ENCODE assay signal across 8 cellular contexts in the genomic region with DNA sequence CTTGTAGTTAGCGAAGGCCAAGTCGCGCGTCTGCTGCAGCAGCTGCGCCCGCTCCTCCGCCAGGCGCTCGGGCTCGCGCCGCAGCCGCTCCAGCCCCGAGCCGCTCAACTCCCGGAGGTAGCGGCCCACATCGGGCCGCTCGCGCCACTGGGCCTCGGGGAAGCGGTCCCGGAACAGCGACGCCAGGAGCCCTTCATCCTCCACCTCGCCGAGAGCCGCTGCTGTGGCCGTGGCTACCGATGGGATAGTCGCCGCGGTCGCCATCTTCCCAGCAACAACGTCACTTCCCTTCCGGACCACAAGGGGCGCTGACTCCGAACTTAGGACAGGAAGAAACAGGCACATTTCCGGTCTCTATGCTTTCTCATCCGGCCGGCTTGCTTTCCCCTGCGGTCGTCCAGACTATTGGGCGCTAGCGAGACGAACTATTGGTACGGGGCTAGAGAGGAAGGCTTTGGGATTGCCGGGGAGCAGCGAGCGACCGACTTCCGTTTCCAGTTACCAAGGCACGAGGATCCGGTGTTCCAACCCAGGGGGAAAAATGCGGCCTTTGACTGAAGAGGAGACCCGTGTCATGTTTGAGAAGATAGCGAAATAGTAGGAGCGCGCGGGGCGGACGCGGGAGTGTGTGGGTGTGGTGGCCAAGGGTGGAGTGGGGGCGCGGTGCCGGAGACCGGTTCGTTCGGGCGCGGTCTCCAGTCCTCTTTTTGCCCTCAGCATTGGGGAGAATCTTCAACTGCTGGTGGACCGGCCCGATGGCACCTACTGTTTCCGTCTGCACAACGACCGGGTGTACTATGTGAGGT. TPM values are rescaled to one million over a fixed set of nuclear protein-coding genes. Genes with fewer than 3 reads are reported as not detected.
A peak's percentile ranks its signal among the peaks of the same experiment; 100 is the strongest.
DNase-seq lines count a peak whose midpoint lies in the region; ATAC-seq and TF ChIP-seq lines count a peak whose summit lies in the region.

A gene with protein sequence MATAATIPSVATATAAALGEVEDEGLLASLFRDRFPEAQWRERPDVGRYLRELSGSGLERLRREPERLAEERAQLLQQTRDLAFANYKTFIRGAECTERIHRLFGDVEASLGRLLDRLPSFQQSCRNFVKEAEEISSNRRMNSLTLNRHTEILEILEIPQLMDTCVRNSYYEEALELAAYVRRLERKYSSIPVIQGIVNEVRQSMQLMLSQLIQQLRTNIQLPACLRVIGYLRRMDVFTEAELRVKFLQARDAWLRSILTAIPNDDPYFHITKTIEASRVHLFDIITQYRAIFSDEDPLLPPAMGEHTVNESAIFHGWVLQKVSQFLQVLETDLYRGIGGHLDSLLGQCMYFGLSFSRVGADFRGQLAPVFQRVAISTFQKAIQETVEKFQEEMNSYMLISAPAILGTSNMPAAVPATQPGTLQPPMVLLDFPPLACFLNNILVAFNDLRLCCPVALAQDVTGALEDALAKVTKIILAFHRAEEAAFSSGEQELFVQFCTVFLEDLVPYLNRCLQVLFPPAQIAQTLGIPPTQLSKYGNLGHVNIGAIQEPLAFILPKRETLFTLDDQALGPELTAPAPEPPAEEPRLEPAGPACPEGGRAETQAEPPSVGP (minus strand): TSS at position 276 of the 806 bp plus-strand sequence. CDS start 12 bp downstream, at position 264.
A gene (plus strand): TSS at position 484 of the 806 bp plus-strand sequence. CDS start 58 bp downstream, at position 542.

- H3F3A ChIP-seq in PC-9 (ENCODE audit: insufficient read depth, low read depth): peaks cover 46% of the 10 kb centered on the region

- no peaks in the 10 kb centered on the region for H3K9me2 ChIP-seq in PC-9 (ENCODE audit: insufficient read depth)

- H3K9me3 ChIP-seq in PC-9 (ENCODE audit: insufficient read depth, low read depth): no peaks in the 10 kb centered on the region

- CTCF ChIA-PET in PC-9 (lab: Charles Lee): no interaction called here

- H3K36me3 ChIP-seq in PC-9 (ENCODE audit: low read depth): peaks cover 31% of the 10 kb centered on the region

- peaks cover 48% of the 10 kb centered on the region for H3K79me2 ChIP-seq in PC-9 (ENCODE audit: low read depth)

- H3K4me1 ChIP-seq in PC-9 (replicated peaks; ENCODE audit: insufficient read depth): peaks cover 16% of the 10 kb centered on the region

- no peaks in the 10 kb centered on the region for H3K27me3 ChIP-seq in PC-9 (ENCODE audit: insufficient read depth, low read depth)

- TF ChIP-seq CTCF in PC-9 (conservative IDR thresholded peaks at IDR 0.05) (peak; percentile 84), epithelial cell of proximal tubule (conservative IDR thresholded peaks at IDR 0.05; ENCODE audit: low read depth, low read length) (peak; percentile 72)

- peak; percentile 89 for ATAC-seq in GM21619 (IDR thresholded peaks at IDR 0.05; ENCODE audit: unreplicated experiment)

- peak within 1 kb of the TSS; percentile 88 for H3K4me3 ChIP-seq in PC-9
- peak within 1 kb of the TSS; percentile 90 for H3K4me3 ChIP-seq in epithelial cell of proximal tubule (ENCODE audit: low read depth, low read length)

- H4K20me1 ChIP-seq in PC-9 (ENCODE audit: insufficient read depth): 0 out of 2 replicates have a peak, but pooled peaks cover 4% of the 10 kb centered on the region

- BruUV-seq in PC-9 (replicated peaks; lab: Mats Ljungman, UMichigan): no TSS peak

- H3K27ac ChIP-seq in PC-9: peak within 1 kb of the TSS; percentile 73

- in situ Hi-C loops in KBM-7 (cut with MboI; ENCODE audit: low pct_unique_long_range_greater_than_20kb, low sequenced_read_pairs): no loop called here

- POLR2A ChIA-PET in PC-9 (lab: Charles Lee; ENCODE audit: unreplicated experiment): interaction anchor here (0.7 kb wide), 1 partner anchor 282 kb away, joined by 4 read pairs; no protein-coding TSS in a partner anchor

- intact Hi-C loops in PC-9 (cut with micrococcal nuclease; ENCODE audit: unreplicated experiment): loop anchor here (1.0 to 10.0 kb wide), 2 partner anchors 9 to 425 kb away; a partner anchor contains a TSS

- peak within 1 kb of the TSS; percentile 88 for H3K4me2 ChIP-seq in PC-9

- H2AFZ ChIP-seq in PC-9: peak within 1 kb of the TSS; percentile 89

- DNase-seq in DMS53 treated with DMSO at 0.1 percent for 48 hours (lab: John Stamatoyannopoulos, UW; ENCODE audit: unreplicated experiment) (peak; percentile 92), KBM-7 (peak; percentile 99), PC-9 (peak; percentile 94 to 97), epithelial cell of proximal tubule (ENCODE audit: low read depth) (peak; percentile 91), mucosa of gallbladder (ENCODE audit: low spot score) (peak; percentile 97)
- DNase-seq in activated T-cell treated with anti-CD3 and anti-CD28 coated beads, Interleukin-2, amount 50 U/mL, for 1 hour: peak; percentile 92
- peak; percentile 81 to 85 for DNase-seq in stimulated activated CD8-positive, alpha-beta memory T cell treated with anti-CD3 and anti-CD28 coated beads, Interleukin-4, amount 100 ng/mL, for 4 hours (ENCODE audit: low read depth in 2 of 2, low spot score in 1 of 2)

RNA-seq across cellular contexts. Expression of the first gene that starts in this region (rescaled TPM):
- 39.9 and 41.9 TPM in 2 replicates for total RNA-seq in PC-9 (2021)
- 39.4 and 45.4 TPM in 2 replicates for total RNA-seq in epithelial cell of proximal tubule
- total RNA-seq in mucosa of gallbladder: 42.7 TPM

RNA-seq across cellular contexts. Expression of the second gene that starts in this region (rescaled TPM):
- total RNA-seq in PC-9 (2021) (23.6 and 29.5 TPM in 2 replicates), epithelial cell of proximal tubule (27.2 and 42.9 TPM in 2 replicates), mucosa of gallbladder (14.7 TPM)

Comparison
In these comparisons a context has a peak if more than half of its experiments do, and no peak if none do; other contexts are left out.
1. Peak in every context shown above with its lines: DNase-seq, ATAC-seq, H3K4me3 ChIP-seq and H3K27ac ChIP-seq.